ENCODE assay signal across 9 cellular contexts in genomic region chr4:109548655-109549054, GRCh38. TPM values are rescaled to one million over a fixed set of nuclear protein-coding genes. Genes with fewer than 3 reads are reported as not detected.
DNase-seq lines count a peak whose midpoint lies in the region; ATAC-seq and TF ChIP-seq lines count a peak whose summit lies in the region.
"Had no signal": no experiment of that assay in that cellular context is flagged by ENCODE, and none has a peak within 500 bp of the region (broad histone marks: within the 10 kb centered on the region; RNA-seq: fewer than 3 reads in every experiment).

No MANE protein-coding gene starts in this region.

- H3K4me2 ChIP-seq in mesenchymal stem cell (ENCODE audit: low read length, poor library complexity, severe bottlenecking) = no peak overlapping the region

- H2BK15ac ChIP-seq in mesenchymal stem cell (ENCODE audit: low read depth, poor library complexity, severe bottlenecking) = no peak overlapping the region

- H3K4me1 ChIP-seq in mesenchymal stem cell (ENCODE audit: control insufficient read depth, insufficient read depth, low read depth, low read length) = peaks cover 2% of the 10 kb centered on the region

- H3K18ac ChIP-seq in mesenchymal stem cell (ENCODE audit: low read depth in 1 of 2, low read length in 2 of 2) = no peak overlapping the region

- peaks cover 1% of the 10 kb centered on the region for H3K79me1 ChIP-seq in mesenchymal stem cell (replicated peaks; ENCODE audit: low read length, poor library complexity, severe bottlenecking)

- no peaks in the 10 kb centered on the region for H3K36me3 ChIP-seq in MG63
- H3K36me3 ChIP-seq in mesenchymal stem cell (ENCODE audit: control insufficient read depth in 1 of 2, insufficient read depth in 2 of 2, low read depth in 1 of 2, low read length in 2 of 2) = peaks cover 6 to 29% of the 10 kb centered on the region in 2 experiments

- peak overlapping the region; percentile 4 for H3K27ac Mint-ChIP-seq in CD4-positive, alpha-beta T cell
- no peak overlapping the region for H3K27ac Mint-ChIP-seq in activated T-helper 1 cell treated with anti-CD3 and anti-CD28 coated beads, Interleukin-12 subunit alpha, Interleukin-12 subunit beta, Interleukin-2, Interleukin-4 antibody, amounts not matched to agents 30 ng/mL and 10 ng/mL and 1 ng/mL, durations not matched to agents 14 hours and 24 hours and 36 hours

- H3K9me3 ChIP-seq in CD4-positive, alpha-beta T cell (ENCODE audit: control insufficient read depth, low read length) = no peaks in the 10 kb centered on the region
- H3K9me3 ChIP-seq in MG63 (no peaks in the 10 kb centered on the region), mesenchymal stem cell (ENCODE audit: control insufficient read depth, low read length) (no peaks in the 10 kb centered on the region)

- intact Hi-C loops in CD4-positive, alpha-beta T cell (cut with DNase I, micrococcal nuclease) = no loop called here
- intact Hi-C loops in activated T-helper 1 cell treated with anti-CD3 and anti-CD28 coated beads, Interleukin-12 subunit alpha, Interleukin-12 subunit beta, Interleukin-2, Interleukin-4 antibody, amounts not matched to agents 30 ng/mL and 10 ng/mL and 1 ng/mL, durations not matched to agents 14 hours and 24 hours and 36 hours (cut with micrococcal nuclease) = loop anchor here (5.0 kb wide), 1 partner anchor 1311 kb away; no protein-coding TSS in a partner anchor

- no peak overlapping the region for H2BK12ac ChIP-seq in mesenchymal stem cell (ENCODE audit: low read length in 2 of 2)

- CTCF ChIA-PET in CD4-positive, alpha-beta T cell (lab: Charles Lee) = no interaction called here

- no peak overlapping the region for H4K91ac ChIP-seq in mesenchymal stem cell (ENCODE audit: low read length)

- H3K4me3 Mint-ChIP-seq in CD4-positive, alpha-beta T cell = no peak overlapping the region
- no peak overlapping the region for H3K4me3 Mint-ChIP-seq in activated T-helper 1 cell treated with anti-CD3 and anti-CD28 coated beads, Interleukin-12 subunit alpha, Interleukin-12 subunit beta, Interleukin-2, Interleukin-4 antibody, amounts not matched to agents 30 ng/mL and 10 ng/mL and 1 ng/mL, durations not matched to agents 14 hours and 24 hours and 36 hours

- peak; percentile 29 for ATAC-seq in CD4-positive, alpha-beta T cell (ENCODE audit: poor library complexity)
- ATAC-seq in GM19324 (IDR thresholded peaks at IDR 0.05; ENCODE audit: low FRiP score, unreplicated experiment) = no peak
- ATAC-seq: Panc1 had no signal

- H3K14ac ChIP-seq in mesenchymal stem cell (ENCODE audit: low read length in 2 of 2) = no peak overlapping the region

- TF ChIP-seq CTCF in CD4-positive, alpha-beta T cell (IDR thresholded peaks at IDR 0.05) = no peak

- H3K27me3 ChIP-seq in CD4-positive, alpha-beta T cell (ENCODE audit: control insufficient read depth, insufficient read depth, low read length) = no peaks in the 10 kb centered on the region
- no peaks in the 10 kb centered on the region for H3K27me3 ChIP-seq in MG63
- no peaks in the 10 kb centered on the region for H3K27me3 ChIP-seq in mesenchymal stem cell (ENCODE audit: control insufficient read depth in 1 of 2, insufficient read depth in 1 of 2, low read length in 2 of 2)

- POLR2A ChIA-PET in CD4-positive, alpha-beta T cell (lab: Charles Lee) = interaction anchor here (1.2 kb wide), 1 partner anchor 13 kb away, joined by 4 read pairs; no protein-coding TSS in a partner anchor

- peaks cover 5% of the 10 kb centered on the region for H3K36me3 Mint-ChIP-seq in CD4-positive, alpha-beta T cell (ENCODE audit: low read depth)
- H3K36me3 Mint-ChIP-seq in activated T-helper 1 cell treated with anti-CD3 and anti-CD28 coated beads, Interleukin-12 subunit alpha, Interleukin-12 subunit beta, Interleukin-2, Interleukin-4 antibody, amounts not matched to agents 30 ng/mL and 10 ng/mL and 1 ng/mL, durations not matched to agents 14 hours and 24 hours and 36 hours (ENCODE audit: low read depth) = peaks cover 17% of the 10 kb centered on the region

- no peaks in the 10 kb centered on the region for H3K27me3 Mint-ChIP-seq in CD4-positive, alpha-beta T cell
- H3K27me3 Mint-ChIP-seq in activated T-helper 1 cell treated with anti-CD3 and anti-CD28 coated beads, Interleukin-12 subunit alpha, Interleukin-12 subunit beta, Interleukin-2, Interleukin-4 antibody, amounts not matched to agents 30 ng/mL and 10 ng/mL and 1 ng/mL, durations not matched to agents 14 hours and 24 hours and 36 hours (ENCODE audit: insufficient read depth) = no peaks in the 10 kb centered on the region

- H3K4me3 ChIP-seq in MG63 (no peak overlapping the region), mesenchymal stem cell (ENCODE audit: insufficient read depth in 1 of 2, low read depth in 1 of 2, low read length in 2 of 2) (no peak overlapping the region)

- no peak overlapping the region for H3K23ac ChIP-seq in mesenchymal stem cell (ENCODE audit: low read length in 2 of 2)

- H3K4ac ChIP-seq in mesenchymal stem cell (ENCODE audit: low read depth in 1 of 2, low read length in 2 of 2) = no peak overlapping the region

- no peak overlapping the region for H2AFZ ChIP-seq in mesenchymal stem cell (ENCODE audit: low read depth, low read length)

- no peak overlapping the region for H3K27ac ChIP-seq in CD4-positive, alpha-beta T cell (ENCODE audit: low read depth, low read length)
- peak overlapping the region; percentile 79 for H3K27ac ChIP-seq in mesenchymal stem cell (ENCODE audit: low read length, poor library complexity, severe bottlenecking)

- H3K9ac ChIP-seq in mesenchymal stem cell (ENCODE audit: low read length) = no peak overlapping the region

- WGBS in mesenchymal stem cell = 0% methylated on average over 1 of the region's 2 CpGs

- no peak overlapping the region for H2BK5ac ChIP-seq in mesenchymal stem cell (ENCODE audit: low read depth, low read length, poor library complexity, severe bottlenecking)

- H4K8ac ChIP-seq in mesenchymal stem cell (ENCODE audit: low read length) = peak overlapping the region; percentile 47

- peak in 2 of 10 experiments; percentile 2 to 13 for DNase-seq in CD4-positive, alpha-beta T cell
- DNase-seq in MG63 = peak; percentile 15
- peak; percentile 72 for DNase-seq in astrocyte of the hippocampus (ENCODE audit: low read depth, low spot score)
- DNase-seq in mesenchymal stem cell = peak; percentile 84
- no peak for DNase-seq in DMS 273 treated with DMSO at 0.1 percent for 48 hours (lab: John Stamatoyannopoulos, UW)
- no peak for DNase-seq in NCI-H2227 (lab: John Stamatoyannopoulos, UW; ENCODE audit: unreplicated experiment)
- no peak for DNase-seq in activated T-helper 1 cell treated with anti-CD3 and anti-CD28 coated beads, Interleukin-12 subunit alpha, Interleukin-12 subunit beta, Interleukin-2, Interleukin-4 antibody, amounts not matched to agents 30 ng/mL and 10 ng/mL and 1 ng/mL, durations not matched to agents 14 hours and 24 hours and 36 hours (ENCODE audit: low spot score)

- peaks cover 33% of the 10 kb centered on the region for H3K4me1 Mint-ChIP-seq in CD4-positive, alpha-beta T cell (ENCODE audit: low read depth)
- peaks cover 10% of the 10 kb centered on the region for H3K4me1 Mint-ChIP-seq in activated T-helper 1 cell treated with anti-CD3 and anti-CD28 coated beads, Interleukin-12 subunit alpha, Interleukin-12 subunit beta, Interleukin-2, Interleukin-4 antibody, amounts not matched to agents 30 ng/mL and 10 ng/mL and 1 ng/mL, durations not matched to agents 14 hours and 24 hours and 36 hours (ENCODE audit: low read depth)

- no peak overlapping the region for H2BK120ac ChIP-seq in mesenchymal stem cell (ENCODE audit: low read depth, low read length)

- H2AK5ac ChIP-seq in mesenchymal stem cell (ENCODE audit: low read length, severe bottlenecking) = peak overlapping the region; percentile 16

- H3K9me3 Mint-ChIP-seq in CD4-positive, alpha-beta T cell = no peaks in the 10 kb centered on the region
- H3K9me3 Mint-ChIP-seq in activated T-helper 1 cell treated with anti-CD3 and anti-CD28 coated beads, Interleukin-12 subunit alpha, Interleukin-12 subunit beta, Interleukin-2, Interleukin-4 antibody, amounts not matched to agents 30 ng/mL and 10 ng/mL and 1 ng/mL, durations not matched to agents 14 hours and 24 hours and 36 hours = peaks cover 5% of the 10 kb centered on the region

RNA-seq across cellular contexts. Expression of gene MCUB, which starts 11.4 kb away (rescaled TPM):
- 100 to 1,000 TPM in 1 of 2 experiments, 10 to 100 TPM in 1; 98.1 to 108 TPM for total RNA-seq in CD4-positive, alpha-beta T cell
- 15.0 and 47.6 TPM in 2 replicates for total RNA-seq in MG63 (2014; rRNA removed; shearing (Covaris generic); ENCODE audit: low replicate concordance)
- polyA plus RNA-seq in mesenchymal stem cell (2013, experiment 1 of 2) = 5.4 TPM
- polyA plus RNA-seq in mesenchymal stem cell (2013, experiment 2 of 2) = 6.1 TPM
- 40.6 and 46.0 TPM in 2 replicates for total RNA-seq in activated T-helper 1 cell treated with anti-CD3 and anti-CD28 coated beads, Interleukin-12 subunit alpha, Interleukin-12 subunit beta, Interleukin-2, Interleukin-4 antibody, amounts not matched to agents 30 ng/mL and 10 ng/mL and 1 ng/mL, durations not matched to agents 14 hours and 24 hours and 36 hours

Comparison
In these comparisons a context has a peak if more than half of its experiments do, and no peak if none do; other contexts are left out.
1. DNase-seq: peak in MG63 (single experiment), astrocyte of the hippocampus (single experiment) and mesenchymal stem cell (single experiment); none in DMS 273 treated with DMSO at 0.1 percent for 48 hours (single experiment), NCI-H2227 (single experiment) and activated T-helper 1 cell treated with anti-CD3 and anti-CD28 coated beads, Interleukin-12 subunit alpha, Interleukin-12 subunit beta, Interleukin-2, Interleukin-4 antibody, amounts not matched to agents 30 ng/mL and 10 ng/mL and 1 ng/mL, durations not matched to agents 14 hours and 24 hours and 36 hours (single experiment).